Comparison of ENCODE assay signal across 8 cellular contexts in the genomic region with DNA sequence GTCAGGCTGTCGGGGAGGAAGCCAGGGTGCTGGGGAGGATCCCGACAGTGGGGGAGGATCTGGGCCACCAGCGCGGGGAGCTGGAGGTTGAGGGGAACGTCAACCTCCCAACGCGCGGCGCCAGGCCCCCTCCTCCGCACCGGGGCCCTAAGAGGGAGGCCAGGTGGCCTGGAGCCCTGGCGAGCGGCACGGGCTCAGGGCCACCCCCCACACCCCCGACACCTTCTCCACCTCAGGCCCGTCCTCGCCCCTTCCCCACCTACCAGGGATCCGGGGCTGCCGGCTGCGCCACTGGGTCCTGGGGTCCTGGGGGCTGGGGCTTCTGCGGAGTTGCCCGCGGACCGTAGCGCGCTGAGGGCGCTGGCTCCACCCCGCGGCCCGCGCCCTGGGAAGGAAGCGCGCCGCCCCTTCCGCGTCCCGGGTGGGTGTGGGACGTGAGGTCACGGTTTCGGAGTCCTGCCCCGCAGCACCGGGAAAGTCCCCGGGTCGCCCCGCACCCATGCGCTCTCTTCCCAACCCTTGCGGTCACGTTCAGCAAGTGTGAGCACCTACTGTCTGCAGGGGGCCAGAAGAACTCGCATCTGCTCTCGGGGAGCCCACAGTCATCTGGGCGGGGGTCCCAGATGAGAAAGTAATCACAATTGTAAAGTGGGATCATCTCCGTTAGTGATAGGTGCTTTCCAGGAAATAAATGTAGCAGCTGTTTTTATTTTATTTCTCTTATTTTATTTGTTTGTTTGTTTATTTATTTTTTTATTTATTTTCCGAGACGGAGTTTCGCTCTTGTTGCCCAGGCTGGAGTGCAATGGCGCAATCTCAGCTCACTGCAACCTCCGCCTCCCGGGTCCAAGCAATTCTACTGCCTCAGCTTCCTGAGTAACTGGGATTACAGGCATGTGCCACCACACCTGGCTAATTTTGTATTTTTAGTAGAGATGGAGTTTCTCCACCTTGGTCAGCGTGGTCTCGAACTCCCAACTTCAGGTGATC. TPM values are rescaled to one million over a fixed set of nuclear protein-coding genes. Genes with fewer than 3 reads are reported as not detected.
A peak's percentile ranks its signal among the peaks of the same experiment; 100 is the strongest.
DNase-seq lines count a peak whose midpoint lies in the region; ATAC-seq and TF ChIP-seq lines count a peak whose summit lies in the region.

A gene (minus strand): TSS at position 362 of the 990 bp plus-strand sequence. CDS start 13,335 bp downstream, outside the sequence.

- TF ChIP-seq CTCF in SK-N-SH (IDR thresholded peaks at IDR 0.05) = no peak; the same call in 1 of the 2 replicates
- TF ChIP-seq CTCF in cardiac muscle cell (IDR thresholded peaks at IDR 0.05; ENCODE audit: low read depth, low read length) = no peak
- no peak for TF ChIP-seq CTCF in upper lobe of right lung (IDR thresholded peaks at IDR 0.05)

- H3K4me3 Mint-ChIP-seq in activated naive CD4-positive, alpha-beta T cell treated with anti-CD3 and anti-CD28 coated beads, Interleukin-2, amount 50 U/mL, for 24 hours = peak within 1 kb of the TSS; percentile 87

- H3K79me2 ChIP-seq in SK-N-SH (ENCODE audit: insufficient read depth) = peaks cover 48% of the 10 kb centered on the region

- TF ChIP-seq RAD21 in SK-N-SH (IDR thresholded peaks at IDR 0.05; ENCODE audit: low read length) = no peak

- H3K4me1 ChIP-seq in SK-N-SH (ENCODE audit: control insufficient read depth in 1 of 2, insufficient read depth in 2 of 2, low read depth in 1 of 2, low read length in 1 of 2) (peaks cover 5% of the 10 kb centered on the region in 2 experiments; a peak in 1 of 4 replicates), cardiac muscle cell (ENCODE audit: low read depth) (no peaks in the 10 kb centered on the region), upper lobe of right lung (peaks cover 15% of the 10 kb centered on the region)

- TF ChIP-seq EP300 in SK-N-SH (IDR thresholded peaks at IDR 0.05; ENCODE audit: borderline replicate concordance in 1 of 2, low read depth in 1 of 2, low read length in 1 of 2) = no peak

- peaks cover 2% of the 10 kb centered on the region for H3K36me3 Mint-ChIP-seq in activated naive CD4-positive, alpha-beta T cell treated with anti-CD3 and anti-CD28 coated beads, Interleukin-2, amount 50 U/mL, for 24 hours

- peak within 1 kb of the TSS; percentile 43 to 45; a peak in 3 of 4 replicates for H3K27ac ChIP-seq in SK-N-SH (ENCODE audit: low read depth in 2 of 2, low read length in 1 of 2)
- H3K27ac ChIP-seq in cardiac muscle cell = no peak within 1 kb of the TSS
- peak within 1 kb of the TSS; percentile 94 for H3K27ac ChIP-seq in upper lobe of right lung

- peak within 1 kb of the TSS; percentile 95 for H3K9ac ChIP-seq in SK-N-SH

- H3K9me3 Mint-ChIP-seq in activated naive CD4-positive, alpha-beta T cell treated with anti-CD3 and anti-CD28 coated beads, Interleukin-2, amount 50 U/mL, for 24 hours = no peaks in the 10 kb centered on the region

- H3K27me3 ChIP-seq in SK-N-SH (ENCODE audit: insufficient read depth) (no peaks in the 10 kb centered on the region), cardiac muscle cell (peaks cover 15% of the 10 kb centered on the region), upper lobe of right lung (no peaks in the 10 kb centered on the region)

- CTCF ChIA-PET in SK-N-SH (lab: Yijun Ruan, JAX) = interaction anchor here (1.0 to 2.3 kb wide), 6 partner anchors 18 to 207 kb away, joined by 3 to 16 read pairs (median 4); no protein-coding TSS in a partner anchor

- no peaks in the 10 kb centered on the region for H4K20me1 ChIP-seq in SK-N-SH (ENCODE audit: insufficient read depth)

- H3K9me2 ChIP-seq in SK-N-SH = no peaks in the 10 kb centered on the region

- H3K4me2 ChIP-seq in SK-N-SH = peak within 1 kb of the TSS; percentile 99

- H3K4me3 ChIP-seq in SK-N-SH (ENCODE audit: low read depth in 2 of 2, low read length in 1 of 2) (peak within 1 kb of the TSS; percentile 67 to 91), cardiac muscle cell (peak within 1 kb of the TSS; percentile 50), upper lobe of right lung (peak within 1 kb of the TSS; percentile 92)

- peaks cover 28% of the 10 kb centered on the region for H3K4me1 Mint-ChIP-seq in activated naive CD4-positive, alpha-beta T cell treated with anti-CD3 and anti-CD28 coated beads, Interleukin-2, amount 50 U/mL, for 24 hours

- POLR2A ChIA-PET in SK-N-SH (lab: Yijun Ruan, JAX) = interaction anchor here (0.6 kb wide), 1 partner anchor 19 kb away, joined by 3 read pairs; no protein-coding TSS in a partner anchor

- intact Hi-C loops in posterior vena cava (cut with DNase I) (no loop called here), upper lobe of right lung (cut with DNase I) (no loop called here)

- H3K9me3 ChIP-seq in SK-N-SH (no peaks in the 10 kb centered on the region), cardiac muscle cell (ENCODE audit: low read depth) (no peaks in the 10 kb centered on the region), upper lobe of right lung (no peaks in the 10 kb centered on the region)

- DNase-seq in NCI-H2029 (lab: John Stamatoyannopoulos, UW) = peak; percentile 23
- no peak for DNase-seq in NCI-H2029 treated with DMSO at 0.1 percent for 48 hours (lab: John Stamatoyannopoulos, UW)
- DNase-seq in SK-N-SH = peak; percentile 88
- DNase-seq in cardiac muscle cell (ENCODE audit: low read depth in 1 of 2, low spot score in 1 of 2) = peak; percentile 32 to 70
- DNase-seq in posterior vena cava (ENCODE audit: low spot score) = peak; percentile 92
- peak; percentile 92 for DNase-seq in upper lobe of right lung

- 20% methylated on average over 17 of the region's 60 CpGs for WGBS in SK-N-SH (ENCODE audit: low lambda C conversion rate)

- H3K27me3 Mint-ChIP-seq in activated naive CD4-positive, alpha-beta T cell treated with anti-CD3 and anti-CD28 coated beads, Interleukin-2, amount 50 U/mL, for 24 hours = no peaks in the 10 kb centered on the region

- peak within 1 kb of the TSS; percentile 93 for H3K27ac Mint-ChIP-seq in activated naive CD4-positive, alpha-beta T cell treated with anti-CD3 and anti-CD28 coated beads, Interleukin-2, amount 50 U/mL, for 24 hours

- no peaks in the 10 kb centered on the region for H3K36me3 ChIP-seq in SK-N-SH (replicated peaks in 1 of 2; ENCODE audit: control insufficient read depth in 1 of 2, insufficient read depth in 2 of 2, low read length in 1 of 2)
- no peaks in the 10 kb centered on the region for H3K36me3 ChIP-seq in cardiac muscle cell
- no peaks in the 10 kb centered on the region for H3K36me3 ChIP-seq in upper lobe of right lung

- peaks cover 8% of the 10 kb centered on the region for H3F3A ChIP-seq in SK-N-SH (replicated peaks; ENCODE audit: insufficient read depth)

- ATAC-seq in HG03039 (IDR thresholded peaks at IDR 0.05; ENCODE audit: unreplicated experiment) (peak; percentile 78), upper lobe of right lung (peak; percentile 98)

- peak within 1 kb of the TSS; percentile 95 for H2AFZ ChIP-seq in SK-N-SH (ENCODE audit: low read depth)

TF ChIP-seq in SK-N-SH, 30 proteins besides CTCF, POLR2A, EP300 and RAD21 (continues in another document):
- TF ChIP-seq, protein P1, sequence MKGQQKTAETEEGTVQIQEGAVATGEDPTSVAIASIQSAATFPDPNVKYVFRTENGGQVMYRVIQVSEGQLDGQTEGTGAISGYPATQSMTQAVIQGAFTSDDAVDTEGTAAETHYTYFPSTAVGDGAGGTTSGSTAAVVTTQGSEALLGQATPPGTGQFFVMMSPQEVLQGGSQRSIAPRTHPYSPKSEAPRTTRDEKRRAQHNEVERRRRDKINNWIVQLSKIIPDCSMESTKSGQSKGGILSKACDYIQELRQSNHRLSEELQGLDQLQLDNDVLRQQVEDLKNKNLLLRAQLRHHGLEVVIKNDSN (IDR thresholded peaks at IDR 0.05; ENCODE audit: borderline replicate concordance, low read depth) = no peak
- TF ChIP-seq SIN3A (IDR thresholded peaks at IDR 0.05; ENCODE audit: borderline replicate concordance, low read depth, low read length) (peak; percentile 66; the same call in 1 of the 2 replicates), SMC3 (IDR thresholded peaks at IDR 0.05; ENCODE audit: low read depth, low read length) (no peak), GABPA (IDR thresholded peaks at IDR 0.05; ENCODE audit: low read depth) (peak; percentile 44; the same call in 1 of the 2 replicates), NRF1 (IDR thresholded peaks at IDR 0.05; ENCODE audit: low read depth, low read length) (no peak)
- TF ChIP-seq, protein P2, sequence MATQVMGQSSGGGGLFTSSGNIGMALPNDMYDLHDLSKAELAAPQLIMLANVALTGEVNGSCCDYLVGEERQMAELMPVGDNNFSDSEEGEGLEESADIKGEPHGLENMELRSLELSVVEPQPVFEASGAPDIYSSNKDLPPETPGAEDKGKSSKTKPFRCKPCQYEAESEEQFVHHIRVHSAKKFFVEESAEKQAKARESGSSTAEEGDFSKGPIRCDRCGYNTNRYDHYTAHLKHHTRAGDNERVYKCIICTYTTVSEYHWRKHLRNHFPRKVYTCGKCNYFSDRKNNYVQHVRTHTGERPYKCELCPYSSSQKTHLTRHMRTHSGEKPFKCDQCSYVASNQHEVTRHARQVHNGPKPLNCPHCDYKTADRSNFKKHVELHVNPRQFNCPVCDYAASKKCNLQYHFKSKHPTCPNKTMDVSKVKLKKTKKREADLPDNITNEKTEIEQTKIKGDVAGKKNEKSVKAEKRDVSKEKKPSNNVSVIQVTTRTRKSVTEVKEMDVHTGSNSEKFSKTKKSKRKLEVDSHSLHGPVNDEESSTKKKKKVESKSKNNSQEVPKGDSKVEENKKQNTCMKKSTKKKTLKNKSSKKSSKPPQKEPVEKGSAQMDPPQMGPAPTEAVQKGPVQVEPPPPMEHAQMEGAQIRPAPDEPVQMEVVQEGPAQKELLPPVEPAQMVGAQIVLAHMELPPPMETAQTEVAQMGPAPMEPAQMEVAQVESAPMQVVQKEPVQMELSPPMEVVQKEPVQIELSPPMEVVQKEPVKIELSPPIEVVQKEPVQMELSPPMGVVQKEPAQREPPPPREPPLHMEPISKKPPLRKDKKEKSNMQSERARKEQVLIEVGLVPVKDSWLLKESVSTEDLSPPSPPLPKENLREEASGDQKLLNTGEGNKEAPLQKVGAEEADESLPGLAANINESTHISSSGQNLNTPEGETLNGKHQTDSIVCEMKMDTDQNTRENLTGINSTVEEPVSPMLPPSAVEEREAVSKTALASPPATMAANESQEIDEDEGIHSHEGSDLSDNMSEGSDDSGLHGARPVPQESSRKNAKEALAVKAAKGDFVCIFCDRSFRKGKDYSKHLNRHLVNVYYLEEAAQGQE (IDR thresholded peaks at IDR 0.05; ENCODE audit: low read depth, low read length) = no peak

RNA-seq across cellular contexts. Expression of the gene that starts here (rescaled TPM):
- 1.8 and 2.7 TPM in 2 replicates for polyA plus RNA-seq in SK-N-SH (2012; rRNA removed)
- polyA plus RNA-seq in SK-N-SH (2012; cell fraction: cytosol; rRNA removed) = 1.9 and 2.6 TPM in 2 replicates
- polyA plus RNA-seq in SK-N-SH (2012; cell fraction: nucleus; rRNA removed) = 2.1 and 3.7 TPM in 2 replicates
- 0.21 and 1.5 TPM in 2 replicates for total RNA-seq in cardiac muscle cell
- 0.38 and 4.2 TPM in 2 replicates for polyA plus RNA-seq in cardiac muscle cell
- total RNA-seq in posterior vena cava = 10 to 100 TPM in 1 of 2 donors, 1 to 10 TPM in 1; 7.6 to 13.2 TPM
- total RNA-seq in upper lobe of right lung = 16.6 TPM
